Comparison of ENCODE assay signal across 8 cellular contexts in the genomic region with DNA sequence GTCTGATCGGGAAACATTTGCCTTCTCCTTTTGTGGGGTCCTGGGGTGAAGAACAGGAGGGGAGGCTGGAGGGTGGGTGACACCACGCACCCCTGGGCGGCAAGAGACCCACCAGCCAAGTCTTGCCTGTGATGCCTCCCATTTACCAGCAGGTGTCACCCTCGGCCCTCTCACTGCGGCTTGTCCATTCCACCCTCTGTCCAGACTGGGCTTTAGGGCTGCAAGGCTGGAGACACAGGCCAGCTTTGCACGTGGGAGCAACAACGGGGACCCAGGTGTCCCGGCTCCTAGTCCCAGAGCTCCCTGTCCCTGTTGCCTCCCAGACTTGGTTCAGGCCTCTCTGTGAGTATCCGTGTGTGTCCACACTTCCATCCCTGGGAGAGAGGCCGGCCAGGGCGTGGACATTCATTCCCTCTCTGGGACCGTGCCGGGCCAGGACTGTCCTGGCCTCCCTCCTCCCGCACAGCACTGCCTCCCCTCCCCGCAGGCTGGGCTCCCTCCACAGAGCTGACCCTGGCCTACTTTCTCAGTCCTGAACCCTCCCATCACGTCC. TPM values are rescaled to one million over a fixed set of nuclear protein-coding genes. Genes with fewer than 3 reads are reported as not detected.
A peak's percentile ranks its signal among the peaks of the same experiment; 100 is the strongest.
DNase-seq lines count a peak whose midpoint lies in the region; ATAC-seq and TF ChIP-seq lines count a peak whose summit lies in the region.

No MANE protein-coding gene starts in this region.

- CTCF ChIA-PET in activated CD4-positive, alpha-beta T cell treated with anti-CD3 and anti-CD28 coated beads, Interleukin-2, amount 10 ng/mL, durations not matched to agents 7 days and 5 days (lab: Charles Lee) = interaction anchor here (0.5 to 2.4 kb wide), 11 partner anchors 10 to 240 kb away, joined by 3 to 12 read pairs (median 3); a partner anchor contains a TSS

- ATAC-seq in lung (ENCODE audit: insufficient read depth, low FRiP score) = peak; percentile 90
- ATAC-seq in GM19397 (IDR thresholded peaks at IDR 0.05; ENCODE audit: unreplicated experiment) = no peak

- no peaks in the 10 kb centered on the region for H3K27me3 ChIP-seq in lung (ENCODE audit: control insufficient read depth, insufficient read depth)

- no peak overlapping the region for H3K27ac ChIP-seq in lung (ENCODE audit: low read depth in 1 of 2, low read length in 1 of 2)

- no peaks in the 10 kb centered on the region for H3K36me3 Mint-ChIP-seq in activated CD4-positive, alpha-beta T cell treated with anti-CD3 and anti-CD28 coated beads, Interleukin-2, amount 10 ng/mL, durations not matched to agents 7 days and 5 days (ENCODE audit: low read depth)

- no peaks in the 10 kb centered on the region for H3K4me1 ChIP-seq in lung (ENCODE audit: control insufficient read depth in 2 of 2, insufficient read depth in 2 of 2, low read length in 2 of 2)

- H3K9me3 ChIP-seq in lung (ENCODE audit: control insufficient read depth in 2 of 2, insufficient read depth in 1 of 2, low read length in 1 of 2) = no peaks in the 10 kb centered on the region

- DNase-seq in activated gamma-delta T cell treated with Interleukin-2 at 50 U/mL for 16 hours (peak; percentile 49), activated gamma-delta T cell (lab: John Stamatoyannopoulos, UW) (no peak), NCI-H2227 treated with DMSO at 0.1 percent for 48 hours (lab: John Stamatoyannopoulos, UW) (peak; percentile 28), dermis microvascular lymphatic vessel endothelial cell (ENCODE audit: low read depth in 2 of 2) (peak; percentile 47 to 66), lung (ENCODE audit: low spot score) (peak; percentile 77)
- DNase-seq in activated CD4-positive, alpha-beta T cell treated with anti-CD3 and anti-CD28 coated beads, Interleukin-2, amount 10 ng/mL, durations not matched to agents 7 days and 5 days = peak; percentile 57
- peak in 2 of 3 experiments; percentile 24 to 26 for DNase-seq in stimulated activated CD4-positive, alpha-beta T cell treated with anti-CD3 and anti-CD28 coated beads, TNF-alpha, amount 100 ng/mL, for 4 hours (ENCODE audit: low read depth in 3 of 3)

- no peak overlapping the region for H3K4me3 ChIP-seq in lung

- no peaks in the 10 kb centered on the region for H3K36me3 ChIP-seq in lung (ENCODE audit: control insufficient read depth in 2 of 2, insufficient read depth in 2 of 2, low read length in 2 of 2)

- POLR2A ChIA-PET in activated CD4-positive, alpha-beta T cell treated with anti-CD3 and anti-CD28 coated beads, Interleukin-2, amount 10 ng/mL, durations not matched to agents 7 days and 5 days (lab: Charles Lee) = no interaction called here

- H3K27me3 Mint-ChIP-seq in activated CD4-positive, alpha-beta T cell treated with anti-CD3 and anti-CD28 coated beads, Interleukin-2, amount 10 ng/mL, durations not matched to agents 7 days and 5 days = peaks cover 3% of the 10 kb centered on the region

- no peak overlapping the region for H3K27ac Mint-ChIP-seq in activated CD4-positive, alpha-beta T cell treated with anti-CD3 and anti-CD28 coated beads, Interleukin-2, amount 10 ng/mL, durations not matched to agents 7 days and 5 days

- H3K4me3 Mint-ChIP-seq in activated CD4-positive, alpha-beta T cell treated with anti-CD3 and anti-CD28 coated beads, Interleukin-2, amount 10 ng/mL, durations not matched to agents 7 days and 5 days = no peak overlapping the region

- no peaks in the 10 kb centered on the region for H3K4me1 Mint-ChIP-seq in activated CD4-positive, alpha-beta T cell treated with anti-CD3 and anti-CD28 coated beads, Interleukin-2, amount 10 ng/mL, durations not matched to agents 7 days and 5 days

- peak; percentile 95 for TF ChIP-seq CTCF in lung (IDR thresholded peaks at IDR 0.05; ENCODE audit: control extremely low read depth, extremely low read depth)

- no peaks in the 10 kb centered on the region for H3K9me3 Mint-ChIP-seq in activated CD4-positive, alpha-beta T cell treated with anti-CD3 and anti-CD28 coated beads, Interleukin-2, amount 10 ng/mL, durations not matched to agents 7 days and 5 days

- 30 to 35% methylated on average over 16 of the region's 16 CpGs for WGBS in lung, 2 donors

RNA-seq across cellular contexts. Expression of a gene that starts 36.2 kb away (rescaled TPM):
- total RNA-seq in activated CD4-positive, alpha-beta T cell treated with anti-CD3 and anti-CD28 coated beads, Interleukin-2, amount 10 ng/mL, durations not matched to agents 7 days and 5 days = 1 to 10 TPM in 1 of 2 experiments, under 1 TPM in 1; 0.94 to 1.3 TPM
- total RNA-seq in dermis microvascular lymphatic vessel endothelial cell (4.1 and 6.8 TPM in 2 replicates), lung (10 to 100 TPM; 14.4 to 24.1 TPM)
- polyA plus RNA-seq in lung = 10 to 100 TPM in 1 of 2 donors, 1 to 10 TPM in 1; 9.3 to 20.0 TPM
